ENCODE assay signal across 9 cellular contexts in the genomic region with DNA sequence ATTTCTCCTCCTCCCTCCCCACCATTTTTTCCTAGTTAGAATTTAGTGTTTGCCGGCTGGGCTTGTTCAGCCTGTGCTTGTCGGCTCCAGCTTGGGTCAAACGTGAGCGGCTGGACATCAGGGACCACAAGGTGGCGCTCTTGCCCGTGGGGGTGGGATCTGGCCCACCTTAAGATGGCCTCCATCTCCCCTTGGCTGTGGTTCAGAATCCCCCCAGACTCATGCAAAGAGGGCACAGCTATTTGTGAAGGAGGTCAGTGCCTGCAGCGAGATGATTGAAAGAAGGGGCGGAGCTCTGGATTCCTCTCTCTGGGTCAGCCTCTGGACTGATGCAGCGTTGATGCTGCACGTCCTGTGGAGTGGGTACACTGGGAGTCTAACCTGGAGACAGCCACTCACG.
DNase-seq lines count a peak whose midpoint lies in the region; ATAC-seq and TF ChIP-seq lines count a peak whose summit lies in the region.
"Had no signal": no experiment of that assay in that cellular context is flagged by ENCODE, and none has a peak within 500 bp of the region (broad histone marks: within the 10 kb centered on the region; RNA-seq: fewer than 3 reads in every experiment).

No MANE protein-coding gene starts in this region.

- peaks cover 6% of the 10 kb centered on the region for H3K4me1 ChIP-seq in hepatocyte (ENCODE audit: insufficient read depth)

- TF ChIP-seq CTCF in WERI-Rb-1 (IDR thresholded peaks at IDR 0.05; ENCODE audit: low read depth, low read length) (peak; percentile 78), hepatocyte (IDR thresholded peaks at IDR 0.05; ENCODE audit: poor library complexity) (peak; percentile 70)

- no peak overlapping the region for H2AFZ ChIP-seq in hepatocyte

- H3K9me2 ChIP-seq in hepatocyte (replicated peaks; ENCODE audit: insufficient read depth), result no peaks in the 10 kb centered on the region

- no peaks in the 10 kb centered on the region for H3K79me2 ChIP-seq in hepatocyte

- no peaks in the 10 kb centered on the region for H3K9me3 Mint-ChIP-seq in stimulated activated naive CD8-positive, alpha-beta T cell treated with anti-CD3 and anti-CD28 coated beads, Interleukin-15, amount 100 ng/mL, for 72 hours
- H3K9me3 Mint-ChIP-seq in activated T-helper 17 cell treated with anti-CD3 and anti-CD28 coated beads, Interleukin-2, amount 50 U/mL, for 72 hours, result no peaks in the 10 kb centered on the region
- H3K9me3 Mint-ChIP-seq: T-cell had no signal

- peaks cover 5% of the 10 kb centered on the region for H3K4me1 Mint-ChIP-seq in stimulated activated naive CD8-positive, alpha-beta T cell treated with anti-CD3 and anti-CD28 coated beads, Interleukin-15, amount 100 ng/mL, for 72 hours
- H3K4me1 Mint-ChIP-seq in activated T-helper 17 cell treated with anti-CD3 and anti-CD28 coated beads, Interleukin-2, amount 50 U/mL, for 72 hours, result no peaks in the 10 kb centered on the region
- H3K4me1 Mint-ChIP-seq: T-cell had no signal

- H3K27me3 ChIP-seq in WERI-Rb-1 (ENCODE audit: insufficient read depth, low read depth, severe bottlenecking), result peaks cover 57% of the 10 kb centered on the region
- peaks cover 19% of the 10 kb centered on the region for H3K27me3 ChIP-seq in hepatocyte

- no peak overlapping the region for H3K27ac ChIP-seq in WERI-Rb-1
- H3K27ac ChIP-seq in hepatocyte, result no peak overlapping the region

- no peak overlapping the region for H3K4me2 ChIP-seq in hepatocyte

- peaks cover 44% of the 10 kb centered on the region for H3K27me3 Mint-ChIP-seq in stimulated activated naive CD8-positive, alpha-beta T cell treated with anti-CD3 and anti-CD28 coated beads, Interleukin-15, amount 100 ng/mL, for 72 hours
- H3K27me3 Mint-ChIP-seq in activated T-helper 17 cell treated with anti-CD3 and anti-CD28 coated beads, Interleukin-2, amount 50 U/mL, for 72 hours, result peaks cover 14% of the 10 kb centered on the region

- H3K9me3 ChIP-seq in WERI-Rb-1 (ENCODE audit: severe bottlenecking) (no peaks in the 10 kb centered on the region), hepatocyte (ENCODE audit: low read depth) (no peaks in the 10 kb centered on the region)

- no peak overlapping the region for H3K4me3 Mint-ChIP-seq in stimulated activated naive CD8-positive, alpha-beta T cell treated with anti-CD3 and anti-CD28 coated beads, Interleukin-15, amount 100 ng/mL, for 72 hours
- no peak overlapping the region for H3K4me3 Mint-ChIP-seq in activated T-helper 17 cell treated with anti-CD3 and anti-CD28 coated beads, Interleukin-2, amount 50 U/mL, for 72 hours
- H3K4me3 Mint-ChIP-seq: T-cell had no signal

- H4K20me1 ChIP-seq in hepatocyte (ENCODE audit: insufficient read depth, poor library complexity, severe bottlenecking), result no peaks in the 10 kb centered on the region

- no peak overlapping the region for H3K27ac Mint-ChIP-seq in stimulated activated naive CD8-positive, alpha-beta T cell treated with anti-CD3 and anti-CD28 coated beads, Interleukin-15, amount 100 ng/mL, for 72 hours
- no peak overlapping the region for H3K27ac Mint-ChIP-seq in activated T-helper 17 cell treated with anti-CD3 and anti-CD28 coated beads, Interleukin-2, amount 50 U/mL, for 72 hours
- H3K27ac Mint-ChIP-seq: T-cell had no signal

- H3K36me3 Mint-ChIP-seq in activated T-helper 17 cell treated with anti-CD3 and anti-CD28 coated beads, Interleukin-2, amount 50 U/mL, for 72 hours (ENCODE audit: low read depth), result no peaks in the 10 kb centered on the region
- H3K36me3 Mint-ChIP-seq: T-cell had no signal

- WGBS in hepatocyte (ENCODE audit: low lambda C conversion rate, missing lambda C conversion rate), result 42% methylated on average over 11 of the region's 11 CpGs

- DNase-seq in NCI-H82 (lab: John Stamatoyannopoulos, UW) (peak; percentile 2), NCI-H82 treated with DMSO at 0.1 percent for 48 hours (lab: John Stamatoyannopoulos, UW; ENCODE audit: unreplicated experiment) (no peak), WERI-Rb-1 (peak; percentile 27), hepatocyte (ENCODE audit: low spot score) (peak; percentile 52), COR-L47 (lab: John Stamatoyannopoulos, UW) (no peak)
- peak; percentile 7 to 15 for DNase-seq in stimulated activated naive CD8-positive, alpha-beta T cell treated with anti-CD3 and anti-CD28 coated beads, Interleukin-15, amount 100 ng/mL, for 72 hours
- DNase-seq in activated effector memory CD4-positive, alpha-beta T cell treated with anti-CD3 and anti-CD28 coated beads, Interleukin-2, amount 50 U/mL, for 16 hours, result no peak

- H3K36me3 ChIP-seq in WERI-Rb-1 (no peaks in the 10 kb centered on the region), hepatocyte (replicated peaks; ENCODE audit: insufficient read depth, low read depth) (no peaks in the 10 kb centered on the region)

- H3K4me3 ChIP-seq in WERI-Rb-1 (ENCODE audit: low read depth, low read length), result no peak overlapping the region
- no peak overlapping the region for H3K4me3 ChIP-seq in hepatocyte

- ATAC-seq in stimulated activated naive CD8-positive, alpha-beta T cell treated with anti-CD3 and anti-CD28 coated beads, Interleukin-15, amount 100 ng/mL, for 72 hours, result no peak
- no peak for ATAC-seq in activated T-helper 17 cell treated with anti-CD3 and anti-CD28 coated beads, Interleukin-2, amount 50 U/mL, for 72 hours (replicated peaks)
- ATAC-seq: T-cell had no signal

Comparison
In these comparisons a context has a peak if more than half of its experiments do, and no peak if none do; other contexts are left out.
1. DNase-seq: peak in NCI-H82 (single experiment), WERI-Rb-1 (single experiment), hepatocyte (single experiment) and stimulated activated naive CD8-positive, alpha-beta T cell treated with anti-CD3 and anti-CD28 coated beads, Interleukin-15, amount 100 ng/mL, for 72 hours (2 of 2); none in NCI-H82 treated with DMSO at 0.1 percent for 48 hours (single experiment), COR-L47 (single experiment) and activated effector memory CD4-positive, alpha-beta T cell treated with anti-CD3 and anti-CD28 coated beads, Interleukin-2, amount 50 U/mL, for 16 hours (single experiment).